In the genomic region with DNA sequence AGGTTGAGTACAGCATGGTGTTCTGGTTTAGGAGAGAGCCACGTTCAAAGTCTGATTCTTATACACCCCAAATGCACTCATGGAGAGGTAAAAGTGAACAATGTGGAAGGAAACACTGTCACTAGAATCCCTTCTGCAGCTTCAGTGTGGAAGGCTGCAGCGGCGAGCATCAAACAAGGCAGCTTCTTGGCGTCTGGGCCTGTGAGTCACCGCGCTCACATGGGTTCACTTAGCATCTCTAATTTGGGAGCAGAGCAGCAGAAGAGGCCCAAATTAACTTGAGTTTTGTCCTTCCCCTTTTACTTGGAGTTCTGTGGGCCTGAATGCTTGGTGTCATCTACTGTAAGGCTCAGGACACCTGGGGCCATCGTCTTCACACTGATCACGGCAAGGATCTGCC, we compare ENCODE assay signal across 13 cellular contexts. TPM values are rescaled to one million over a fixed set of nuclear protein-coding genes. Genes with fewer than 3 reads are reported as not detected.
DNase-seq lines count a peak whose midpoint lies in the region; ATAC-seq and TF ChIP-seq lines count a peak whose summit lies in the region.
"Had no signal": no experiment of that assay in that cellular context is flagged by ENCODE, and none has a peak within 500 bp of the region (broad histone marks: within the 10 kb centered on the region; RNA-seq: fewer than 3 reads in every experiment).

No MANE protein-coding gene starts in this region.

- H3K4me3 ChIP-seq in MG63 (no peak overlapping the region), astrocyte of the cerebellum (ENCODE audit: low read depth, low read length) (no peak overlapping the region)
- H3K4me3 ChIP-seq: lung, spleen had no signal

- no peaks in the 10 kb centered on the region for H3K9me3 ChIP-seq in MG63

- in situ Hi-C loops in astrocyte of the cerebellum (cut with HindIII; ENCODE audit: low sequenced_read_pairs), result no loop called here

- no peaks in the 10 kb centered on the region for H3K36me3 ChIP-seq in MG63
- H3K36me3 ChIP-seq: spleen had no signal

- intact Hi-C loops in left cardiac atrium (cut with DNase I), result no loop called here

- no peaks in the 10 kb centered on the region for H3K27me3 ChIP-seq in MG63
- H3K27me3 ChIP-seq: spleen had no signal

- no peak for TF ChIP-seq CTCF in astrocyte of the cerebellum (IDR thresholded peaks at IDR 0.05; ENCODE audit: low read depth, low read length, missing control alignments)

- peak; percentile 65 to 73 for ATAC-seq in left cardiac atrium
- ATAC-seq in stimulated activated naive CD8-positive, alpha-beta T cell treated with anti-CD3 and anti-CD28 coated beads, Interleukin-15, Interleukin-2, amounts not matched to agents 100 U/mL and 50 U/mL, for 24 hours, result no peak
- ATAC-seq in GM18511 (IDR thresholded peaks at IDR 0.05; ENCODE audit: unreplicated experiment), result no peak
- ATAC-seq in HG03280 (IDR thresholded peaks at IDR 0.05; ENCODE audit: unreplicated experiment), result no peak
- ATAC-seq: activated CD8-positive, alpha-beta T cell treated with anti-CD3 and anti-CD28 coated beads, Interleukin-2, amount 10 ng/mL, durations not matched to agents 7 days and 5 days had no signal

- peak; percentile 74 for DNase-seq in MG63
- DNase-seq in astrocyte of the cerebellum (ENCODE audit: low read depth), result peak; percentile 44
- no peak for DNase-seq in left cardiac atrium
- DNase-seq in substantia nigra (lab: John Stamatoyannopoulos, UW), result peak in 18 of 49 donors; percentile 7 to 54 (median 31)
- no peak for DNase-seq in stimulated activated naive CD8-positive, alpha-beta T cell treated with anti-CD3 and anti-CD28 coated beads, Interleukin-15, Interleukin-2, amounts not matched to agents 100 U/mL and 50 U/mL, for 24 hours
- DNase-seq in central memory CD4-positive, alpha-beta T cell, result no peak
- DNase-seq: activated CD8-positive, alpha-beta T cell treated with anti-CD3 and anti-CD28 coated beads, Interleukin-2, amount 10 ng/mL, durations not matched to agents 7 days and 5 days; spleen had no signal

- peak overlapping the region; percentile 66 for H3K27ac ChIP-seq in substantia nigra (ENCODE audit: low read depth, low read length, poor library complexity, severe bottlenecking)
- H3K27ac ChIP-seq: KMS-11, spleen had no signal

RNA-seq across cellular contexts. Expression of a gene that starts 10.9 kb away (rescaled TPM):
- total RNA-seq in MG63 (2014; rRNA removed; shearing (Covaris generic); ENCODE audit: low replicate concordance), result 52.1 and 57.2 TPM in 2 replicates
- 1 to 10 TPM; 1.6 to 3.7 TPM for total RNA-seq in left cardiac atrium

RNA-seq across cellular contexts. Expression of a gene that starts 22.9 kb away (rescaled TPM):
- total RNA-seq in MG63 (2014; rRNA removed; shearing (Covaris generic); ENCODE audit: low replicate concordance), result 4.4 and 17.4 TPM in 2 replicates
- 10 to 100 TPM; 47.4 to 59.9 TPM for total RNA-seq in left cardiac atrium

RNA-seq across cellular contexts. Expression of a gene that starts 23.0 kb away (rescaled TPM):
- 1.5 and 2.7 TPM in 2 replicates for total RNA-seq in MG63 (2014; rRNA removed; shearing (Covaris generic); ENCODE audit: low replicate concordance)
- total RNA-seq in left cardiac atrium, result 10 to 100 TPM in 1 of 2 donors, 1 to 10 TPM in 1; 6.7 to 12.6 TPM

RNA-seq across cellular contexts. Expression of a gene that starts 30.4 kb away (rescaled TPM):
- total RNA-seq in MG63 (2014; rRNA removed; shearing (Covaris generic); ENCODE audit: low replicate concordance), result 2.4 and 3.5 TPM in 2 replicates
- under 1 TPM; 0.47 to 0.81 TPM for total RNA-seq in left cardiac atrium
- total RNA-seq: NCI-H460 had no signal

RNA-seq across cellular contexts. Expression of a gene that starts 34.7 kb away (rescaled TPM):
- 1.0 and 1.5 TPM in 2 replicates for total RNA-seq in MG63 (2014; rRNA removed; shearing (Covaris generic); ENCODE audit: low replicate concordance)
- total RNA-seq in left cardiac atrium, result 1 to 10 TPM; 1.1 to 2.0 TPM

Comparison
In these comparisons a context has a peak if more than half of its experiments do, and no peak if none do; other contexts are left out.
1. DNase-seq: peak in MG63 (single experiment) and astrocyte of the cerebellum (single experiment); none in left cardiac atrium (single experiment), stimulated activated naive CD8-positive, alpha-beta T cell treated with anti-CD3 and anti-CD28 coated beads, Interleukin-15, Interleukin-2, amounts not matched to agents 100 U/mL and 50 U/mL, for 24 hours (single experiment) and central memory CD4-positive, alpha-beta T cell (single experiment).
2. ATAC-seq: peak in left cardiac atrium (2 of 2); none in stimulated activated naive CD8-positive, alpha-beta T cell treated with anti-CD3 and anti-CD28 coated beads, Interleukin-15, Interleukin-2, amounts not matched to agents 100 U/mL and 50 U/mL, for 24 hours (single experiment), GM18511 (single experiment) and HG03280 (single experiment).
3. RNA of a gene that starts 10.9 kb away (total RNA-seq): 52.1 to 57.2 TPM in MG63; 1.6 to 3.7 TPM in left cardiac atrium; every median in the first group is over 10 times any median in the second.